ENCODE assay signal across 8 cellular contexts in the genomic region with DNA sequence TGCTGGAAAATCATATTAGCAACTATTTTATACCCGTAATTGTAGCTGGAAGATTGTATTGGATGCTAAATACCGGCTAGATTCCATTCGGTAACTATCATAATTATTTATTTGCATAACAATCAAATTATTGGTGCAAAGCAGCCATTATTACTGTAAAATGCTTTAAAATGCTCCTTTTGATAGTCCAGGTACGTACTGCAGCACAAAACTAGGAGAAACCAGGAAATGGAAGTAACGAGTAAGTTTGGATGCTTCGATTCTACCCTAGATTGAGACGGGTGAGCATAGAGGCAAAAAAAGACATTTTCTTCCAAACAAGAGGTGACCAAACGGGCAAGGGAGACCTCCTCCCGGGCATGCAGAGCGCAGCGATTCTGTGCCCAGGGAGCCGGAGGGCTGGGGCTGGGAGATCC. TPM values are rescaled to one million over a fixed set of nuclear protein-coding genes. Genes with fewer than 3 reads are reported as not detected.
DNase-seq lines count a peak whose midpoint lies in the region; ATAC-seq and TF ChIP-seq lines count a peak whose summit lies in the region.

No MANE protein-coding gene starts in this region.

- H3K4me1 ChIP-seq in adrenal gland (replicated peaks in 1 of 2): peaks cover 11 to 16% of the 10 kb centered on the region in 2 donors

- DNase-seq in adrenal gland (no peak), kidney epithelial cell (ENCODE audit: low read depth) (no peak), superior temporal gyrus (ENCODE audit: extremely low spot score) (peak; percentile 67), DMS114 treated with DMSO at 0.1 percent for 48 hours (lab: John Stamatoyannopoulos, UW; ENCODE audit: unreplicated experiment) (no peak)

- no peak for TF ChIP-seq POLR2A in adrenal gland (IDR thresholded peaks at IDR 0.05)

- H3K27ac ChIP-seq in adrenal gland: peak overlapping the region; percentile 97 to 99 (median 98)

- H3K36me3 ChIP-seq in adrenal gland (replicated peaks in 1 of 2) (no peaks in the 10 kb centered on the region), kidney epithelial cell (ENCODE audit: control insufficient read depth, insufficient read depth, low read length) (no peaks in the 10 kb centered on the region)

- ATAC-seq in GM18511 (IDR thresholded peaks at IDR 0.05; ENCODE audit: unreplicated experiment) (peak; percentile 39), HG03097 (IDR thresholded peaks at IDR 0.05; ENCODE audit: low FRiP score, unreplicated experiment) (peak; percentile 21), GM21825 (IDR thresholded peaks at IDR 0.05; ENCODE audit: unreplicated experiment) (no peak), GM18519 (IDR thresholded peaks at IDR 0.05; ENCODE audit: low FRiP score, unreplicated experiment) (no peak)

- intact Hi-C loops in adrenal gland (cut with DNase I): no loop called here

- WGBS in adrenal gland, 4 donors: 4 to 11% (median 7%) methylated on average over 9 to 12 of the region's 12 CpGs

- H3K4me3 ChIP-seq in adrenal gland: peak overlapping the region; percentile 77 to 98 (median 96)
- peak overlapping the region; percentile 87 for H3K4me3 ChIP-seq in kidney epithelial cell (ENCODE audit: low read depth, low read length)

- H3K9me3 ChIP-seq in adrenal gland (replicated peaks in 1 of 3): no peaks in the 10 kb centered on the region

- H3K27me3 ChIP-seq in adrenal gland (no peaks in the 10 kb centered on the region), kidney epithelial cell (ENCODE audit: control insufficient read depth, insufficient read depth, low read length) (no peaks in the 10 kb centered on the region)

- no peak for TF ChIP-seq CTCF in adrenal gland (IDR thresholded peaks at IDR 0.05)
- no peak for TF ChIP-seq CTCF in kidney epithelial cell (IDR thresholded peaks at IDR 0.05; ENCODE audit: insufficient read depth, low read length, poor library complexity, severe bottlenecking)

RNA-seq across cellular contexts. Expression of gene XRN2, which starts 0.5 kb away (rescaled TPM):
- total RNA-seq in adrenal gland: 10 to 100 TPM; 58.6 to 84.0 (median 71.9) TPM
- 10 to 100 TPM; 12.9 to 89.6 (median 16.0) TPM for polyA plus RNA-seq in adrenal gland
- 105 and 107 TPM in 2 replicates for total RNA-seq in kidney epithelial cell

Comparison
In these comparisons a context has a peak if more than half of its experiments do, and no peak if none do; other contexts are left out.
1. ATAC-seq: peak in GM18511 (single experiment) and HG03097 (single experiment); none in GM21825 (single experiment) and GM18519 (single experiment).